In the genomic region with DNA sequence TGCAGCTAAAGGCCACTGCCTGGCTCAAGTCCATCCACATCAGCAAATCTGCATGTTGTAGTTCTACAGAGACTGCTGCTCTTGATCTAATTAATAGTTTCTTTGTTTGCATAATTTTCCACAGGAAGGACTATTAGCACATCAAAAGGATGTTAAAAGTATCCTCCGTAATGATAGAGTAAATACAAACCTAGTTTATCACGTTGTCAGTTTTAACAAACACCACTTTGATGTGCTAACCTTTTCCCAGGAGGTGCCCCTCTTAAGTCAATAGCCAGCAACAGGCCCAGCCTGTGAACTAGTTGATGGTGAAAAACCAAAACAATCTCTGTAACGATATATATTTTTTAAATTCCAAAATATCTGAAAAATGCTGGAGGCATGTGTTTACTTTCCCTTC, we compare ENCODE assay signal across 16 cellular contexts.
DNase-seq lines count a peak whose midpoint lies in the region; ATAC-seq and TF ChIP-seq lines count a peak whose summit lies in the region.
"Had no signal": no experiment of that assay in that cellular context is flagged by ENCODE, and none has a peak within 500 bp of the region (broad histone marks: within the 10 kb centered on the region; RNA-seq: fewer than 3 reads in every experiment).

No MANE protein-coding gene starts in this region.

- H3K9me3 Mint-ChIP-seq in naive thymus-derived CD8-positive, alpha-beta T cell = no peaks in the 10 kb centered on the region
- H3K9me3 Mint-ChIP-seq: CD8-positive, alpha-beta memory T cell; IgD-negative memory B cell had no signal

- peak overlapping the region in 8 of 11 experiments; percentile 18 to 81 (median 54); a peak in 12 of 22 replicates for H3K4me2 ChIP-seq in BLaER1 treated with 17β-estradiol and CSF1 and Interleukin-3, amounts not matched to agents 10 nM and 100 nM

- CTCF ChIA-PET in HEK293T (lab: Yijun Ruan, JAX) = no interaction called here

- peak; percentile 21 for DNase-seq in NCI-H510A treated with DMSO at 0.1 percent for 48 hours (lab: John Stamatoyannopoulos, UW)
- no peak for DNase-seq in NCI-H510A (lab: John Stamatoyannopoulos, UW)
- DNase-seq in NCI-H1417 treated with DMSO at 0.1 percent for 48 hours (lab: John Stamatoyannopoulos, UW) = peak; percentile 12
- DNase-seq in SW480 (ENCODE audit: low spot score) = peak; percentile 57
- DNase-seq in naive thymus-derived CD8-positive, alpha-beta T cell = no peak
- no peak for DNase-seq in HEK293T (ENCODE audit: extremely low spot score)
- no peak for DNase-seq in mucosa of gallbladder (ENCODE audit: low spot score)
- DNase-seq: 8988T; C1 segment of cervical spinal cord; CD4-positive, CD25-positive, alpha-beta regulatory T cell; CD8-positive, alpha-beta memory T cell; COR-L47; DMS 273 treated with DMSO at 0.1 percent for 48 hours had no signal

- no peak overlapping the region for H3K9ac ChIP-seq in BLaER1 treated with 17β-estradiol and CSF1 and Interleukin-3, amounts not matched to agents 10 nM and 100 nM

- H3K9me3 ChIP-seq in BLaER1 treated with 17β-estradiol and CSF1 and Interleukin-3, amounts not matched to agents 10 nM and 100 nM (replicated peaks in 1 of 11) = no peaks in the 10 kb centered on the region
- H3K9me3 ChIP-seq: HAP-1 had no signal

- H3K36me3 Mint-ChIP-seq in naive thymus-derived CD8-positive, alpha-beta T cell = no peaks in the 10 kb centered on the region
- H3K36me3 Mint-ChIP-seq: CD4-positive, CD25-positive, alpha-beta regulatory T cell; CD8-positive, alpha-beta memory T cell; IgD-negative memory B cell had no signal

- no peak overlapping the region for H3K27ac Mint-ChIP-seq in naive thymus-derived CD8-positive, alpha-beta T cell
- H3K27ac Mint-ChIP-seq: CD4-positive, CD25-positive, alpha-beta regulatory T cell; CD8-positive, alpha-beta memory T cell; IgD-negative memory B cell had no signal

- H3K4me3 ChIP-seq in BLaER1 treated with 17β-estradiol and CSF1 and Interleukin-3, amounts not matched to agents 10 nM and 100 nM = no peak overlapping the region
- H3K4me3 ChIP-seq: HAP-1 had no signal

- H3K27me3 ChIP-seq in BLaER1 treated with 17β-estradiol and CSF1 and Interleukin-3, amounts not matched to agents 10 nM and 100 nM = no peaks in the 10 kb centered on the region

- peaks cover 2 to 25% (median 6%) of the 10 kb centered on the region in 5 donors for H3K27me3 Mint-ChIP-seq in naive thymus-derived CD8-positive, alpha-beta T cell

- no peaks in the 10 kb centered on the region for H4K20me1 ChIP-seq in BLaER1 treated with 17β-estradiol and CSF1 and Interleukin-3, amounts not matched to agents 10 nM and 100 nM

- H3K27ac ChIP-seq in BLaER1 treated with 17β-estradiol and CSF1 and Interleukin-3, amounts not matched to agents 10 nM and 100 nM = peak overlapping the region in 1 of 11 experiments; percentile 21; a peak in 1 of 22 replicates

- no peak overlapping the region for H3K4me3 Mint-ChIP-seq in naive thymus-derived CD8-positive, alpha-beta T cell
- H3K4me3 Mint-ChIP-seq: CD4-positive, CD25-positive, alpha-beta regulatory T cell; CD8-positive, alpha-beta memory T cell; IgD-negative memory B cell had no signal

- ATAC-seq in naive thymus-derived CD8-positive, alpha-beta T cell = no peak

- no peaks in the 10 kb centered on the region for H3K36me3 ChIP-seq in BLaER1 treated with 17β-estradiol and CSF1 and Interleukin-3, amounts not matched to agents 10 nM and 100 nM
- H3K36me3 ChIP-seq: HAP-1 had no signal

- H3K4me1 Mint-ChIP-seq in naive thymus-derived CD8-positive, alpha-beta T cell = no peaks in the 10 kb centered on the region
- H3K4me1 Mint-ChIP-seq: CD4-positive, CD25-positive, alpha-beta regulatory T cell; CD8-positive, alpha-beta memory T cell; IgD-negative memory B cell had no signal

- POLR2A ChIA-PET in naive thymus-derived CD8-positive, alpha-beta T cell (lab: Charles Lee) = no interaction called here
- POLR2A ChIA-PET in HEK293T (lab: Yijun Ruan, JAX) = no interaction called here

- H3K4me1 ChIP-seq in BLaER1 treated with 17β-estradiol and CSF1 and Interleukin-3, amounts not matched to agents 10 nM and 100 nM = peaks cover 0 to 26% (median 22%) of the 10 kb centered on the region in 10 experiments; a peak in 16 of 20 replicates

TF ChIP-seq in HEK293T, 16 proteins besides CTCF, POLR2A, EP300 and RAD21:
- TF ChIP-seq CTBP1 (IDR thresholded peaks at IDR 0.05; ENCODE audit: borderline replicate concordance) (no peak), FOXK2 (IDR thresholded peaks at IDR 0.05) (no peak), NFRKB (IDR thresholded peaks at IDR 0.05) (no peak), HDGF (IDR thresholded peaks at IDR 0.05; ENCODE audit: borderline replicate concordance) (no peak), BHLHE40 (IDR thresholded peaks at IDR 0.05; ENCODE audit: borderline replicate concordance) (no peak), SUZ12 (IDR thresholded peaks at IDR 0.05) (no peak), TARDBP (IDR thresholded peaks at IDR 0.05) (no peak), ZNF384 (IDR thresholded peaks at IDR 0.05) (no peak), LEF1 (IDR thresholded peaks at IDR 0.05; ENCODE audit: borderline replicate concordance) (no peak)

Comparison
In these comparisons a context has a peak if more than half of its experiments do, and no peak if none do; other contexts are left out.
1. DNase-seq: peak in NCI-H510A treated with DMSO at 0.1 percent for 48 hours (single experiment), NCI-H1417 treated with DMSO at 0.1 percent for 48 hours (single experiment) and SW480 (single experiment); none in NCI-H510A (single experiment), naive thymus-derived CD8-positive, alpha-beta T cell (0 of 10), HEK293T (single experiment) and mucosa of gallbladder (single experiment).